8 cellular contexts compared by ENCODE assay signal in the genomic region with DNA sequence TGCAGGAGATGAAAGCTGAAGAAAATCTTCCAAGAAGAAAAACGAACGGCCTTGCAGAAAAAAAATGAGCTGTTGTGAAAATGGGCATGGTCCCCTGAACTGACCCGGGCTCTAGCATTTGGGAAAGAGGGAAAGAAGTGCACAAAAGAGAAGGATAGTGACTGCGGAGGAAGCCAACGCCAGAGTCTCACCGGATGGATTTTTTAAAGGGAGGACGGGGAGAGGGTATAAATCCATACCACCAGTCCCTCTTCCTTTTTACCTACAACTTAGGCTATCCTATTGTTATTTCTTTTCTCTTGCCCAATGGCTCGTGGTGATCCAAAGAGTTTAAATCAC. TPM values are rescaled to one million over a fixed set of nuclear protein-coding genes. Genes with fewer than 3 reads are reported as not detected.
DNase-seq lines count a peak whose midpoint lies in the region; ATAC-seq and TF ChIP-seq lines count a peak whose summit lies in the region.

No MANE protein-coding gene starts in this region.

- H3K36me3 ChIP-seq in iPS-20b (ENCODE audit: insufficient read depth, low read depth, low read length) (peaks cover 18% of the 10 kb centered on the region; the same call in 1 of the 2 replicates), stomach (peaks cover 0 to 7% (median 2%) of the 10 kb centered on the region in 4 donors)

- no peak for TF ChIP-seq CTCF in stomach (IDR thresholded peaks at IDR 0.05)

- intact Hi-C loops in activated T-helper 1 cell treated with anti-CD3 and anti-CD28 coated beads, Interleukin-12 subunit alpha, Interleukin-12 subunit beta, Interleukin-2, Interleukin-4 antibody, amounts not matched to agents 30 ng/mL and 10 ng/mL and 1 ng/mL, durations not matched to agents 14 hours and 24 hours and 36 hours (cut with micrococcal nuclease): no loop called here
- intact Hi-C loops in stomach (cut with DNase I; ENCODE audit: low total_unique reads): no loop called here

- no peak for TF ChIP-seq EP300 in stomach (IDR thresholded peaks at IDR 0.05)

- H3K9me3 ChIP-seq in iPS-20b (ENCODE audit: insufficient read depth, low read depth, low read length) (no peaks in the 10 kb centered on the region), stomach (no peaks in the 10 kb centered on the region)

- peaks cover 6% of the 10 kb centered on the region; the same call in 1 of the 2 replicates for H3K4me1 ChIP-seq in iPS-20b (ENCODE audit: insufficient read depth, low read length)
- peaks cover 5 to 29% (median 20%) of the 10 kb centered on the region in 4 donors for H3K4me1 ChIP-seq in stomach

- H3K27ac ChIP-seq in iPS-20b (ENCODE audit: low read length) (peak overlapping the region; percentile 4), stomach (peak overlapping the region in 4 of 5 donors; percentile 67 to 85 (median 76))

- peak overlapping the region; percentile 90 for H3K4me3 Mint-ChIP-seq in activated T-helper 1 cell treated with anti-CD3 and anti-CD28 coated beads, Interleukin-12 subunit alpha, Interleukin-12 subunit beta, Interleukin-2, Interleukin-4 antibody, amounts not matched to agents 30 ng/mL and 10 ng/mL and 1 ng/mL, durations not matched to agents 14 hours and 24 hours and 36 hours

- TF ChIP-seq POLR2A in stomach (IDR thresholded peaks at IDR 0.05): no peak

- H3K4me1 Mint-ChIP-seq in activated T-helper 1 cell treated with anti-CD3 and anti-CD28 coated beads, Interleukin-12 subunit alpha, Interleukin-12 subunit beta, Interleukin-2, Interleukin-4 antibody, amounts not matched to agents 30 ng/mL and 10 ng/mL and 1 ng/mL, durations not matched to agents 14 hours and 24 hours and 36 hours (ENCODE audit: low read depth): peaks cover 19% of the 10 kb centered on the region

- H3K27me3 Mint-ChIP-seq in activated T-helper 1 cell treated with anti-CD3 and anti-CD28 coated beads, Interleukin-12 subunit alpha, Interleukin-12 subunit beta, Interleukin-2, Interleukin-4 antibody, amounts not matched to agents 30 ng/mL and 10 ng/mL and 1 ng/mL, durations not matched to agents 14 hours and 24 hours and 36 hours (ENCODE audit: insufficient read depth): peaks cover 25% of the 10 kb centered on the region

- peaks cover 9% of the 10 kb centered on the region for H3K9me3 Mint-ChIP-seq in activated T-helper 1 cell treated with anti-CD3 and anti-CD28 coated beads, Interleukin-12 subunit alpha, Interleukin-12 subunit beta, Interleukin-2, Interleukin-4 antibody, amounts not matched to agents 30 ng/mL and 10 ng/mL and 1 ng/mL, durations not matched to agents 14 hours and 24 hours and 36 hours

- H3K9ac ChIP-seq in iPS-20b (ENCODE audit: low read depth, low read length): peak overlapping the region; percentile 81; the same call in 1 of the 2 replicates

- DNase-seq in DMS153 treated with DMSO at 0.1 percent for 48 hours (lab: John Stamatoyannopoulos, UW; ENCODE audit: unreplicated experiment) (peak; percentile 4), DMS153 (lab: John Stamatoyannopoulos, UW) (no peak), stomach (no peak), globus pallidus (ENCODE audit: low spot score) (no peak), kidney glomerular epithelial cell (lab: John Stamatoyannopoulos, UW) (no peak)
- DNase-seq in activated T-helper 1 cell treated with anti-CD3 and anti-CD28 coated beads, Interleukin-12 subunit alpha, Interleukin-12 subunit beta, Interleukin-2, Interleukin-4 antibody, amounts not matched to agents 30 ng/mL and 10 ng/mL and 1 ng/mL, durations not matched to agents 14 hours and 24 hours and 36 hours (ENCODE audit: low spot score): no peak

- peaks cover 9% of the 10 kb centered on the region for H3K36me3 Mint-ChIP-seq in activated T-helper 1 cell treated with anti-CD3 and anti-CD28 coated beads, Interleukin-12 subunit alpha, Interleukin-12 subunit beta, Interleukin-2, Interleukin-4 antibody, amounts not matched to agents 30 ng/mL and 10 ng/mL and 1 ng/mL, durations not matched to agents 14 hours and 24 hours and 36 hours (ENCODE audit: low read depth)

- no peak for ATAC-seq in GM21737 (IDR thresholded peaks at IDR 0.05; ENCODE audit: unreplicated experiment)

- H3K27me3 ChIP-seq in iPS-20b (ENCODE audit: insufficient read depth, low read length) (no peaks in the 10 kb centered on the region), stomach (peaks cover 0 to 3% (median 0%) of the 10 kb centered on the region in 3 donors)

- peak overlapping the region; percentile 96 for H3K4me3 ChIP-seq in iPS-20b (ENCODE audit: low read length)
- peak overlapping the region; percentile 69 to 99 (median 84) for H3K4me3 ChIP-seq in stomach

- 3 to 7% (median 6%) methylated on average over 8 of the region's 8 CpGs for WGBS in stomach, 5 donors

- peak overlapping the region; percentile 69 for H3K27ac Mint-ChIP-seq in activated T-helper 1 cell treated with anti-CD3 and anti-CD28 coated beads, Interleukin-12 subunit alpha, Interleukin-12 subunit beta, Interleukin-2, Interleukin-4 antibody, amounts not matched to agents 30 ng/mL and 10 ng/mL and 1 ng/mL, durations not matched to agents 14 hours and 24 hours and 36 hours

RNA-seq across cellular contexts. Expression of gene WDR35, which starts 0.6 kb away (rescaled TPM):
- total RNA-seq in activated T-helper 1 cell treated with anti-CD3 and anti-CD28 coated beads, Interleukin-12 subunit alpha, Interleukin-12 subunit beta, Interleukin-2, Interleukin-4 antibody, amounts not matched to agents 30 ng/mL and 10 ng/mL and 1 ng/mL, durations not matched to agents 14 hours and 24 hours and 36 hours: 7.7 and 7.8 TPM in 2 replicates
- 10 to 100 TPM in 2 of 5 donors, 1 to 10 TPM in 2, under 1 TPM in 1; under 0.01 to 28.3 (median 8.9) TPM for total RNA-seq in stomach
- polyA plus RNA-seq in stomach: 1 to 10 TPM; 1.7 to 2.3 (median 2.1) TPM

RNA-seq across cellular contexts. Expression of gene MATN3, which starts 23.2 kb away (rescaled TPM):
- total RNA-seq in activated T-helper 1 cell treated with anti-CD3 and anti-CD28 coated beads, Interleukin-12 subunit alpha, Interleukin-12 subunit beta, Interleukin-2, Interleukin-4 antibody, amounts not matched to agents 30 ng/mL and 10 ng/mL and 1 ng/mL, durations not matched to agents 14 hours and 24 hours and 36 hours: not detected in 2 replicates
- 1 to 10 TPM in 2 of 5 donors, under 1 TPM in 1, not detected in 2; 0.58 to 7.0 (median 1.2) TPM for total RNA-seq in stomach
- under 1 TPM in 2 of 3 donors, not detected in 1; 0.53 to 0.87 TPM for polyA plus RNA-seq in stomach
